9 cellular contexts compared by ENCODE assay signal in the genomic region with DNA sequence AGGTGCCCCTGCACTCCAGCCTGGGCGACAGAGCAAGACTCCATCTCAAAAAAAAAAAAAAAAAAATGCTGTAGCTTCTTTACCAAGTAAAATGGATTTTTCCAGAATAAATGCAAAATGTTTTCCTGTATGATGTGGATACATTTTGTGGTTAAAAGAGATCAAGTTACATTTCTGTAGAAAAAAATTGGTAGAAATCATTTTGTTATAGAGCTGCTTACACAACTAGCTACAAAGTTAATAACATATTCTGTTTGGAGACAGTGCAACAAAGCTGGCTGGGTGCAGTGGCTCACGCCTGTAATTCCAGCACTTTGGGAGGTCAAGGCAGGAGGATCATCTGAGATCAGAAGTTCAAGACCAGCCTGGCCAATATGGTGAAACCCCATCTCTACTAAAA. TPM values are rescaled to one million over a fixed set of nuclear protein-coding genes. Genes with fewer than 3 reads are reported as not detected.
"Had no signal": no experiment of that assay in that cellular context is flagged by ENCODE, and none has a peak within 500 bp of the region (broad histone marks: within the 10 kb centered on the region; RNA-seq: fewer than 3 reads in every experiment).

No MANE protein-coding gene starts in this region.

RNA-seq across cellular contexts. Expression of a gene that starts 8.0 kb away (rescaled TPM):
- total RNA-seq: LHCN-M2, MCF 10A, NCI-H460, OCI-LY7, PC-9, Right ventricle myocardium superior, RPMI7951, SJSA1 had no signal
- polyA plus RNA-seq: SK-N-SH had no signal
